Comparison of ENCODE assay signal across 1 cellular context in the genomic region with DNA sequence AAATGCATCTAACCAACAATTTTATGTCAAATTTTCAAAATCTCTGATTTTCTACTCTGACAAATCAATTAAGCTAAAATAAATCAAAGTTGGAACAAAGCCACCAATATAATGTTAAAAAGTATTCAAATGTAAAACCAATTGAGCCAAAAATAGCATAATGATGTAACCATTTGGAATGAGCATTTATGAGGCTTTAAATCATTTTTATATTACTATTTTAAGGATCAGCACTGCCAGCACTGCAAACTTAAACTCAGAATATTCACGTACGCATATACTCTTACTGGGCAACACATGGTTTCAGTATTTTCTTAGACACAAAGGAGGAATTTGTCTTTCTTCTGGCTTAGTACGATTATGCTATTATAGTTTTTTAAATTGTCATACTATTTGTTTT.
TF ChIP-seq lines count a peak whose summit lies in the region.

No MANE protein-coding gene starts in this region.

TF ChIP-seq in IMR-90, 13 proteins besides CTCF, POLR2A, EP300 and RAD21:
- TF ChIP-seq MXI1 (IDR thresholded peaks at IDR 0.05; ENCODE audit: borderline replicate concordance, low read depth, low read length) (no peak), CHD1 (IDR thresholded peaks at IDR 0.05; ENCODE audit: low read depth, low read length) (no peak), RFX5 (IDR thresholded peaks at IDR 0.05; ENCODE audit: low read depth, low read length) (no peak)
